In genomic region chr17:28384281-28385036, GRCh38 we compare ENCODE assay signal across 8 cellular contexts. TPM values are rescaled to one million over a fixed set of nuclear protein-coding genes. Genes with fewer than 3 reads are reported as not detected.
DNase-seq lines count a peak whose midpoint lies in the region; ATAC-seq and TF ChIP-seq lines count a peak whose summit lies in the region.

No MANE protein-coding gene starts in this region.

- H3K27me3 ChIP-seq in lower lobe of right lung (ENCODE audit: low read depth): no peaks in the 10 kb centered on the region

- peaks cover 29 to 45% (median 45%) of the 10 kb centered on the region in 3 donors for H3K4me1 Mint-ChIP-seq in T-cell

- H3K4me3 ChIP-seq in GM08714 (ENCODE audit: low read length) (peak overlapping the region; percentile 55; the same call in 1 of the 2 replicates), astrocyte of the spinal cord (ENCODE audit: low read depth, low read length) (peak overlapping the region; percentile 12), lower lobe of right lung (peak overlapping the region; percentile 65)

- CTCF ChIA-PET in T-cell (lab: Charles Lee): interaction anchor here in 1 of 2 donors (0.6 kb wide), 1 partner anchor 27 kb away, joined by 3 read pairs; the partner anchor contains the start of gene POLDIP2

- peak overlapping the region; percentile 69 to 81 for H3K27ac Mint-ChIP-seq in T-cell

- no peaks in the 10 kb centered on the region for H3K9me3 ChIP-seq in lower lobe of right lung

- peak; percentile 36 to 69 (median 52) for DNase-seq in T-cell
- DNase-seq in astrocyte of the spinal cord (ENCODE audit: low read depth, low spot score): no peak
- DNase-seq in lower lobe of right lung: peak; percentile 88
- DNase-seq in stimulated activated CD8-positive, alpha-beta memory T cell treated with anti-CD3 and anti-CD28 coated beads, Interleukin-15, amount 100 ng/mL, for 48 hours (ENCODE audit: low read depth in 2 of 2): peak; percentile 48 to 58
- DNase-seq in medulla oblongata (ENCODE audit: extremely low spot score): no peak

- H3K9me3 Mint-ChIP-seq in T-cell: no peaks in the 10 kb centered on the region

- ATAC-seq in HG03066 (IDR thresholded peaks at IDR 0.05; ENCODE audit: low read depth, unreplicated experiment) (peak; percentile 67), T-cell (replicated peaks in 1 of 4) (peak; percentile 90 to 94 (median 93)), lower lobe of right lung (peak; percentile 91 to 93), HG03039 (IDR thresholded peaks at IDR 0.05; ENCODE audit: unreplicated experiment) (no peak)

- intact Hi-C loops in lower lobe of right lung (cut with DNase I): no loop called here

- peaks cover 32% of the 10 kb centered on the region for H3K4me1 ChIP-seq in lower lobe of right lung

- H3K36me3 ChIP-seq in lower lobe of right lung: peaks cover 28% of the 10 kb centered on the region

- H3K27ac ChIP-seq in lower lobe of right lung: peak overlapping the region; percentile 66

- H3K36me3 Mint-ChIP-seq in T-cell: peaks cover 11% of the 10 kb centered on the region

- POLR2A ChIA-PET in T-cell (lab: Charles Lee): interaction anchor here in 1 of 2 donors (1.0 kb wide), 1 partner anchor 27 kb away, joined by 3 read pairs; the partner anchor contains the start of gene POLDIP2

- in situ Hi-C loops in astrocyte of the spinal cord (cut with HindIII; ENCODE audit: low sequenced_read_pairs): no loop called here

- H3K27me3 Mint-ChIP-seq in T-cell: peaks cover 4 to 6% of the 10 kb centered on the region in 2 donors

- TF ChIP-seq CTCF in astrocyte of the spinal cord (IDR thresholded peaks at IDR 0.05; ENCODE audit: low read depth, low read length): no peak
- TF ChIP-seq CTCF in lower lobe of right lung (IDR thresholded peaks at IDR 0.05): no peak

- peak overlapping the region; percentile 88 to 91 (median 89) for H3K4me3 Mint-ChIP-seq in T-cell

RNA-seq across cellular contexts. Expression of gene SARM1, which starts 13.0 kb away (rescaled TPM):
- 10 to 100 TPM; 26.0 to 42.3 (median 37.9) TPM for total RNA-seq in T-cell
- 14.1 TPM for total RNA-seq in lower lobe of right lung

RNA-seq across cellular contexts. Expression of gene VTN, which starts 14.4 kb away (rescaled TPM):
- 1 to 10 TPM in 3 of 5 donors, under 1 TPM in 2; 0.50 to 1.9 (median 1.2) TPM for total RNA-seq in T-cell
- total RNA-seq in lower lobe of right lung: 1.3 TPM

RNA-seq across cellular contexts. Expression of gene SEBOX, which starts 19.5 kb away (rescaled TPM):
- total RNA-seq in T-cell: not detected
- not detected for total RNA-seq in lower lobe of right lung

RNA-seq across cellular contexts. Expression of gene SLC46A1, which starts 21.6 kb away (rescaled TPM):
- total RNA-seq in T-cell (1 to 10 TPM in 4 of 5 donors, under 1 TPM in 1; 0.93 to 2.7 (median 2.5) TPM), lower lobe of right lung (23.3 TPM)

RNA-seq across cellular contexts. Expression of gene POLDIP2, which starts 27.1 kb away (rescaled TPM):
- total RNA-seq in T-cell: 10 to 100 TPM; 29.2 to 38.7 (median 33.2) TPM
- 54.7 TPM for total RNA-seq in lower lobe of right lung

Comparison
In these comparisons a context has a peak if more than half of its experiments do, and no peak if none do; other contexts are left out.
1. H3K4me3 ChIP-seq: peak in every context shown above with its lines; median percentile 65 in lower lobe of right lung; 55 in GM08714; 12 in astrocyte of the spinal cord.
2. DNase-seq: peak in T-cell (34 of 34), lower lobe of right lung (single experiment) and stimulated activated CD8-positive, alpha-beta memory T cell treated with anti-CD3 and anti-CD28 coated beads, Interleukin-15, amount 100 ng/mL, for 48 hours (2 of 2); none in astrocyte of the spinal cord (single experiment) and medulla oblongata (single experiment).